Comparison of ENCODE assay signal across 10 cellular contexts in genomic region chr1:231162970-231163830, GRCh38. TPM values are rescaled to one million over a fixed set of nuclear protein-coding genes. Genes with fewer than 3 reads are reported as not detected.
DNase-seq lines count a peak whose midpoint lies in the region; ATAC-seq, FAIRE-seq and TF ChIP-seq lines count a peak whose summit lies in the region.
"Had no signal": no experiment of that assay in that cellular context is flagged by ENCODE, and none has a peak within 500 bp of the region (broad histone marks: within the 10 kb centered on the region; RNA-seq: fewer than 3 reads in every experiment).

No MANE protein-coding gene starts in this region.

- H3K9me3 ChIP-seq in HepG2 (ENCODE audit: low read length) (no peaks in the 10 kb centered on the region), right lobe of liver (no peaks in the 10 kb centered on the region), adipocyte (ENCODE audit: control insufficient read depth, low read length) (no peaks in the 10 kb centered on the region), left lung (no peaks in the 10 kb centered on the region), MG63 (no peaks in the 10 kb centered on the region)

- H2AFZ ChIP-seq in HepG2 (ENCODE audit: low read length), result no peak overlapping the region

- POLR2A ChIA-PET in HepG2 (lab: Yijun Ruan, JAX), result no interaction called here

- DNase-seq in HepG2 (ENCODE audit: low spot score) (no peak), right lobe of liver (no peak), adipocyte (ENCODE audit: low read depth) (peak; percentile 24), left lung (no peak), type B pancreatic cell (ENCODE audit: extremely low spot score, unreplicated experiment) (no peak), MG63 (no peak)

- peak; percentile 7; the same call in 1 of the 3 replicates for ATAC-seq in HepG2
- no peak for ATAC-seq in right lobe of liver
- peak; percentile 20 for ATAC-seq in left lung
- ATAC-seq in GM19035 (IDR thresholded peaks at IDR 0.05; ENCODE audit: unreplicated experiment), result no peak
- ATAC-seq in HG03432 (IDR thresholded peaks at IDR 0.05; ENCODE audit: unreplicated experiment), result no peak

- TF ChIP-seq CTCF in HepG2 (CRISPR knock-in tag; IDR thresholded peaks at IDR 0.05) (no peak), right lobe of liver (IDR thresholded peaks at IDR 0.05) (no peak), left lung (IDR thresholded peaks at IDR 0.05) (no peak), type B pancreatic cell (conservative IDR thresholded peaks at IDR 0.05) (no peak)

- H3K79me2 ChIP-seq in HepG2 (ENCODE audit: insufficient read depth, low read length), result no peaks in the 10 kb centered on the region

- H3K9ac ChIP-seq in HepG2 (ENCODE audit: insufficient read depth, low read depth, low read length) (no peak overlapping the region), adipocyte (ENCODE audit: low read length) (no peak overlapping the region)

- BruUV-seq in HepG2 (replicated peaks; lab: Mats Ljungman, UMichigan), result no TSS peak

- WGBS in HepG2 (ENCODE audit: low lambda C conversion rate), result 78% methylated on average over 49 of the region's 98 CpGs
- WGBS in right lobe of liver (ENCODE audit: insufficient coverage, low coverage, low lambda C conversion rate, missing lambda C conversion rate), result 12% methylated on average over 3 of the region's 98 CpGs

- peaks cover 13% of the 10 kb centered on the region for H3K4me1 ChIP-seq in HepG2 (ENCODE audit: insufficient read depth, low read length)
- H3K4me1 ChIP-seq in right lobe of liver, result peaks cover 0 to 16% (median 2%) of the 10 kb centered on the region in 4 donors
- peaks cover 47% of the 10 kb centered on the region for H3K4me1 ChIP-seq in adipocyte (ENCODE audit: control insufficient read depth, insufficient read depth, low read length)
- peaks cover 11 to 30% of the 10 kb centered on the region in 2 donors for H3K4me1 ChIP-seq in left lung

- in situ Hi-C loops in HepG2 (cut with HindIII; ENCODE audit: extremely low pct_ligation_motif_present, low pct_unique_long_range_greater_than_20kb), result no loop called here

- no peaks in the 10 kb centered on the region for H4K20me1 ChIP-seq in HepG2 (ENCODE audit: insufficient read depth, low read length)

- no peak for FAIRE-seq in HepG2 (lab: Jason Lieb, UNC)

- no peak overlapping the region for H3K27ac Mint-ChIP-seq in type B pancreatic cell
- H3K27ac Mint-ChIP-seq: activated naive CD4-positive, alpha-beta T cell treated with anti-CD3 and anti-CD28 coated beads, Interleukin-2, amount 50 U/mL, for 24 hours had no signal

- H3K27me3 Mint-ChIP-seq in type B pancreatic cell, result peaks cover 70% of the 10 kb centered on the region

- TF ChIP-seq POLR2A in HepG2 (IDR thresholded peaks at IDR 0.05; ENCODE audit: insufficient read depth in 1 of 2, low read depth in 2 of 2, low read length in 2 of 2) (no peak), right lobe of liver (IDR thresholded peaks at IDR 0.05) (no peak)

- no peak overlapping the region for H3K27ac ChIP-seq in HepG2 (ENCODE audit: extremely low read length, insufficient read depth, low read length)
- no peak overlapping the region for H3K27ac ChIP-seq in right lobe of liver
- H3K27ac ChIP-seq in left lung, result no peak overlapping the region

- H3K27me3 ChIP-seq in HepG2 (ENCODE audit: control insufficient read depth in 1 of 2, insufficient read depth in 2 of 2, low read length in 2 of 2) (peaks cover 0 to 23% of the 10 kb centered on the region in 2 experiments; a peak in 3 of 5 replicates), right lobe of liver (peaks cover 9 to 16% of the 10 kb centered on the region in 2 donors), adipocyte (replicated peaks; ENCODE audit: control insufficient read depth, insufficient read depth, low read length) (peaks cover 7% of the 10 kb centered on the region), left lung (peaks cover 50 to 98% of the 10 kb centered on the region in 2 donors), MG63 (peaks cover 53% of the 10 kb centered on the region)

- no peaks in the 10 kb centered on the region for H3K36me3 ChIP-seq in HepG2 (replicated peaks in 1 of 2; ENCODE audit: control insufficient read depth in 1 of 2, insufficient read depth in 2 of 2, low read length in 2 of 2)
- H3K36me3 ChIP-seq in right lobe of liver, result no peaks in the 10 kb centered on the region
- H3K36me3 ChIP-seq in adipocyte (ENCODE audit: control insufficient read depth, insufficient read depth, low read length, severe bottlenecking), result no peaks in the 10 kb centered on the region
- no peaks in the 10 kb centered on the region for H3K36me3 ChIP-seq in left lung
- no peaks in the 10 kb centered on the region for H3K36me3 ChIP-seq in MG63

- H3K36me3 Mint-ChIP-seq in type B pancreatic cell, result no peaks in the 10 kb centered on the region
- H3K36me3 Mint-ChIP-seq: activated naive CD4-positive, alpha-beta T cell treated with anti-CD3 and anti-CD28 coated beads, Interleukin-2, amount 50 U/mL, for 24 hours had no signal

- H3K4me3 Mint-ChIP-seq in type B pancreatic cell, result peak overlapping the region; percentile 57
- H3K4me3 Mint-ChIP-seq: activated naive CD4-positive, alpha-beta T cell treated with anti-CD3 and anti-CD28 coated beads, Interleukin-2, amount 50 U/mL, for 24 hours had no signal

- TF ChIP-seq RAD21 in HepG2 (CRISPR knock-in tag; IDR thresholded peaks at IDR 0.05), result no peak

- intact Hi-C loops in HepG2 (cut with micrococcal nuclease; ENCODE audit: unreplicated experiment), result loop anchor here (1.0 to 5.0 kb wide), 2 partner anchors 32 to 196 kb away; no protein-coding TSS in a partner anchor
- intact Hi-C loops in right lobe of liver (cut with DNase I), result no loop called here
- intact Hi-C loops in left lung (cut with DNase I), result no loop called here

- no peaks in the 10 kb centered on the region for H3K9me3 Mint-ChIP-seq in type B pancreatic cell
- H3K9me3 Mint-ChIP-seq: activated naive CD4-positive, alpha-beta T cell treated with anti-CD3 and anti-CD28 coated beads, Interleukin-2, amount 50 U/mL, for 24 hours had no signal

- TF ChIP-seq EP300 in HepG2 (IDR thresholded peaks at IDR 0.05; ENCODE audit: low read depth in 2 of 2, low read length in 2 of 2) (no peak), HepG2 (CRISPR knock-in tag; IDR thresholded peaks at IDR 0.05; ENCODE audit: borderline replicate concordance) (no peak)

- H3K4me3 ChIP-seq in HepG2 (replicated peaks in 1 of 3; ENCODE audit: insufficient read depth in 1 of 3, low read depth in 2 of 3, low read length in 3 of 3) (peak overlapping the region in 1 of 3 experiments; percentile 72; a peak in 1 of 6 replicates), right lobe of liver (peak overlapping the region in 1 of 3 donors; percentile 46), adipocyte (ENCODE audit: low read length) (peak overlapping the region; percentile 79), left lung (no peak overlapping the region), MG63 (no peak overlapping the region; the same call in 1 of the 2 replicates)

- CTCF ChIA-PET in HepG2 (lab: Yijun Ruan, JAX; ENCODE audit: low intra/inter-chr PET ratio, low total read pairs), result no interaction called here

- H3K4me1 Mint-ChIP-seq in type B pancreatic cell (ENCODE audit: unreplicated experiment), result no peaks in the 10 kb centered on the region

- peak overlapping the region; percentile 68; the same call in 1 of the 2 replicates for H3K4me2 ChIP-seq in HepG2 (ENCODE audit: low read depth, low read length)

TF ChIP-seq in HepG2, 621 proteins besides CTCF, POLR2A, EP300 and RAD21 (continues in another document):
- TF ChIP-seq ZNF256 (CRISPR knock-in tag; conservative IDR thresholded peaks at IDR 0.05) (no peak), ONECUT2 (CRISPR knock-in tag; IDR thresholded peaks at IDR 0.05) (no peak)

RNA-seq across cellular contexts. Expression of gene TRIM67, which starts 1.3 kb away (rescaled TPM):
- total RNA-seq in HepG2 (2016; rRNA removed; fragmentation: Illumina TruSeq; extraction: Trizol) (not detected in 2 replicates), right lobe of liver (not detected), left lung (under 1 TPM in 1 of 2 donors, not detected in 1; 0.06 TPM), type B pancreatic cell (ENCODE audit: low replicate concordance) (0.65 and 2.1 TPM in 2 replicates)
- not detected in 2 replicates for total RNA-seq in HepG2 (2016; cell fraction: cytosol; rRNA removed; fragmentation: Illumina TruSeq; extraction: Trizol; ENCODE audit: low read depth)
- total RNA-seq in HepG2 (2016; cell fraction: insoluble cytoplasmic fraction; rRNA removed; fragmentation: Illumina TruSeq; extraction: Trizol), result not detected in 2 replicates
- 0.03 TPM in 1 of 2 replicates, not detected in the other for total RNA-seq in HepG2 (2016; cell fraction: membrane; rRNA removed; fragmentation: Illumina TruSeq; extraction: Trizol)
- not detected in 2 replicates for total RNA-seq in HepG2 (2016; cell fraction: nucleus; rRNA removed; fragmentation: Illumina TruSeq; extraction: Trizol)
- under 0.01 TPM in 1 of 2 replicates, not detected in the other for polyA plus RNA-seq in HepG2 (2011; rRNA removed)
- not detected in 2 replicates for polyA plus RNA-seq in HepG2 (2011; cell fraction: cytosol; rRNA removed)
- polyA plus RNA-seq in HepG2 (2011; cell fraction: nucleus; rRNA removed), result 0.02 TPM in 1 of 2 replicates, not detected in the other
- 0.03 TPM in 2 replicates for polyA plus RNA-seq in HepG2 (2012)
- not detected in 2 replicates for polyA plus RNA-seq in HepG2 (2016; cell fraction: cytosol; fragmentation: Illumina TruSeq; extraction: Trizol; ENCODE audit: low read depth)
- polyA plus RNA-seq in HepG2 (2016; cell fraction: insoluble cytoplasmic fraction; fragmentation: Illumina TruSeq; extraction: Trizol; ENCODE audit: low read depth), result not detected in 2 replicates
- polyA plus RNA-seq in HepG2 (2016; cell fraction: membrane; fragmentation: Illumina TruSeq; extraction: Trizol; ENCODE audit: low read depth), result not detected in 2 replicates
- polyA plus RNA-seq in HepG2 (2016; cell fraction: nucleus; fragmentation: Illumina TruSeq; extraction: Trizol; ENCODE audit: insufficient read depth, low read depth), result not detected in 2 replicates
- 0.04 TPM in 1 of 2 replicates, not detected in the other for polyA minus RNA-seq in HepG2 (2011; rRNA and poly(A)+ RNA removed; ENCODE audit: low replicate concordance)
- polyA minus RNA-seq in HepG2 (2011; cell fraction: cytosol; rRNA and poly(A)+ RNA removed), result not detected in 2 replicates
- polyA minus RNA-seq in HepG2 (2011; cell fraction: nucleus; rRNA and poly(A)+ RNA removed), result under 0.01 TPM in 2 replicates
- not detected in 2 replicates for total RNA-seq in MG63 (2014; rRNA removed; shearing (Covaris generic); ENCODE audit: low replicate concordance)
- total RNA-seq: fibroblast of villous mesenchyme had no signal

Comparison
In these comparisons a context has a peak if more than half of its experiments do, and no peak if none do; other contexts are left out.
1. ATAC-seq: peak in HepG2 (single experiment) and left lung (single experiment); none in right lobe of liver (0 of 4), GM19035 (single experiment) and HG03432 (single experiment).